In the genomic region with DNA sequence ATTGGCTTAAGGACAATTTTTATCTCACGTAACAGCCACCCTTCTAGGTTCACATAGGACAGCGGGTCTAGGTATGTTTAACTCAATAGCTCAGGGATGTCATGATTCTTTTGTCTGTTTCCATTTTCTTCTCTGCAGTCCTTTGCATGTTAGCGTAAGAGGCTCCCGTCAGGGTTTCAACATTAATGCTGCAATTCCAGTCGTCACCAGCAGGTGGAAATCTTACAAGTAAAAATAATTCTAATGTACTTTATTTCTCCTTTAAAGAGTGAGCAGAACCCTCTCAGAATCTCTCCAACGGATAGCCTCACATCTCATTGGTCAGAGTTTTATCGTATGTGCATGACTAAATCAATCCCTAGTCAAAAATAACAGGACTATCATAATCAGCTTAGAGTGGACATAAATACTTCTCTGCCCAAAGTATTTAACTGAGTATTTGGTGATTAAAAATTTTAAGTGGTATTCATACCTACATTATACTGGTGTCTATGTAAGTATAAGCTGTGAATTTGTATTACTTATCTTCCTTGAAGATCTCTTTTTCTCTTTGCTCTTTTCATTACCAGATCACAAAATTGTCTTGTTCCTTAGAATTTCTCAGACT, we compare ENCODE assay signal across 8 cellular contexts.
DNase-seq lines count a peak whose midpoint lies in the region; ATAC-seq, FAIRE-seq and TF ChIP-seq lines count a peak whose summit lies in the region.

No MANE protein-coding gene starts in this region.

- intact Hi-C loops in kidney (cut with DNase I) = no loop called here

- no peaks in the 10 kb centered on the region for H4K20me1 ChIP-seq in OCI-LY3 (ENCODE audit: insufficient read depth, low read length)

- no peaks in the 10 kb centered on the region for H3K79me2 ChIP-seq in OCI-LY3 (ENCODE audit: low read length)

- H3K4me1 ChIP-seq in OCI-LY3 (ENCODE audit: low read length) (peaks cover 7% of the 10 kb centered on the region; the same call in 1 of the 2 replicates), kidney (ENCODE audit: control insufficient read depth in 1 of 2, insufficient read depth in 1 of 2, low read depth in 1 of 2, low read length in 2 of 2) (no peaks in the 10 kb centered on the region)

- DNase-seq in AML-193 (lab: John Stamatoyannopoulos, UW) = peak; percentile 22 to 24
- peak; percentile 85 for DNase-seq in GM12865 (ENCODE audit: low read depth)
- DNase-seq in astrocyte of the hippocampus (ENCODE audit: low read depth, low spot score) = peak; percentile 68
- DNase-seq in kidney = no peak
- DNase-seq in stimulated activated CD4-positive, alpha-beta T cell treated with anti-CD3 and anti-CD28 coated beads, TNF-alpha, amount 100 ng/mL, for 48 hours (ENCODE audit: low read depth in 3 of 3) = peak in 2 of 3 donors; percentile 7 to 18
- DNase-seq in GF-D8 (lab: John Stamatoyannopoulos, UW) = no peak

- H3K4me2 ChIP-seq in OCI-LY3 (ENCODE audit: low read length) = peak overlapping the region; percentile 54

- H3K9ac ChIP-seq in OCI-LY3 (ENCODE audit: low read length) = no peak overlapping the region
- H3K9ac ChIP-seq in kidney (ENCODE audit: low read length in 2 of 2) = no peak overlapping the region

- TF ChIP-seq CTCF in GM12865 (IDR thresholded peaks at IDR 0.05; ENCODE audit: insufficient read depth, low read depth, low read length, missing control alignments) = peak; percentile 57
- TF ChIP-seq CTCF in OCI-LY3 (IDR thresholded peaks at IDR 0.05; ENCODE audit: low read depth, low read length) = peak; percentile 72
- peak; percentile 80 for TF ChIP-seq CTCF in kidney (IDR thresholded peaks at IDR 0.05; ENCODE audit: borderline replicate concordance, extremely low read depth, insufficient read depth)

- no peak for FAIRE-seq in kidney (lab: Jason Lieb, UNC)

- no peaks in the 10 kb centered on the region for H3K9me3 ChIP-seq in OCI-LY3 (ENCODE audit: insufficient read depth, low read length)
- no peaks in the 10 kb centered on the region for H3K9me3 ChIP-seq in kidney (ENCODE audit: control insufficient read depth in 1 of 2, low read length in 2 of 2)

- H2AFZ ChIP-seq in OCI-LY3 (ENCODE audit: low read depth, low read length) = peak overlapping the region; percentile 76; the same call in 1 of the 2 replicates

- H3K27ac ChIP-seq in OCI-LY3 (ENCODE audit: low read length) (no peak overlapping the region), kidney (ENCODE audit: low read depth in 2 of 2, low read length in 2 of 2) (no peak overlapping the region)

- no peaks in the 10 kb centered on the region for H3K27me3 ChIP-seq in OCI-LY3 (ENCODE audit: low read depth, low read length)

- H3K36me3 ChIP-seq in OCI-LY3 (replicated peaks; ENCODE audit: low read depth, low read length) (no peaks in the 10 kb centered on the region), kidney (ENCODE audit: control insufficient read depth in 1 of 2, insufficient read depth in 2 of 2, low read length in 2 of 2) (no peaks in the 10 kb centered on the region)

- H3K4me3 ChIP-seq in GM12865 (ENCODE audit: low read depth, low read length) (no peak overlapping the region), OCI-LY3 (ENCODE audit: low read length) (peak overlapping the region; percentile 52), kidney (ENCODE audit: low read length in 2 of 2) (no peak overlapping the region)

- peak; percentile 69 for ATAC-seq in HG03103 (IDR thresholded peaks at IDR 0.05; ENCODE audit: low read depth, unreplicated experiment)

Comparison
In these comparisons a context has a peak if more than half of its experiments do, and no peak if none do; other contexts are left out.
1. DNase-seq: peak in AML-193 (2 of 2), GM12865 (single experiment), astrocyte of the hippocampus (single experiment) and stimulated activated CD4-positive, alpha-beta T cell treated with anti-CD3 and anti-CD28 coated beads, TNF-alpha, amount 100 ng/mL, for 48 hours (2 of 3); none in kidney (single experiment) and GF-D8 (single experiment).
2. Peak in every context shown above with its lines, with median percentiles within 50 percentile points of each other: CTCF ChIP-seq.